8 cellular contexts compared by ENCODE assay signal in genomic region chr2:178479275-178479616, GRCh38. TPM values are rescaled to one million over a fixed set of nuclear protein-coding genes. Genes with fewer than 3 reads are reported as not detected.
DNase-seq lines count a peak whose midpoint lies in the region; ATAC-seq and TF ChIP-seq lines count a peak whose summit lies in the region.

No MANE protein-coding gene starts in this region.

- POLR2A ChIA-PET in SK-N-SH (lab: Yijun Ruan, JAX) = interaction anchor here (1.5 kb wide), 1 partner anchor 28 kb away, joined by 8 read pairs; the partner anchor contains the start of genes PJVK and PRKRA
- POLR2A ChIA-PET in activated CD8-positive, alpha-beta T cell treated with anti-CD3 and anti-CD28 coated beads, Interleukin-2, amount 10 ng/mL, durations not matched to agents 7 days and 5 days (lab: Charles Lee) = interaction anchor here (0.6 to 0.7 kb wide), 2 partner anchors 44 to 72 kb away, joined by 4 read pairs; no protein-coding TSS in a partner anchor

- no peak for ATAC-seq in SK-N-SH treated with all-trans-retinoic acid at 6 μM for 48 hours
- no peak for ATAC-seq in activated CD8-positive, alpha-beta T cell treated with anti-CD3 and anti-CD28 coated beads, Interleukin-2, amount 10 ng/mL, durations not matched to agents 7 days and 5 days
- ATAC-seq in GM18517 (IDR thresholded peaks at IDR 0.05; ENCODE audit: unreplicated experiment) = no peak

- no peak overlapping the region for H3K9ac ChIP-seq in SK-N-SH
- peak overlapping the region in 4 of 5 donors; percentile 71 to 95 (median 76) for H3K9ac ChIP-seq in subcutaneous abdominal adipose tissue (ENCODE audit: low read length in 5 of 5)

- H3K9me3 ChIP-seq in SK-N-SH (no peaks in the 10 kb centered on the region), subcutaneous abdominal adipose tissue (ENCODE audit: control insufficient read depth in 5 of 5, low read length in 5 of 5) (no peaks in the 10 kb centered on the region)

- peaks cover 6% of the 10 kb centered on the region for H3K36me3 Mint-ChIP-seq in activated CD8-positive, alpha-beta T cell treated with anti-CD3 and anti-CD28 coated beads, Interleukin-2, amount 10 ng/mL, durations not matched to agents 7 days and 5 days (ENCODE audit: low read depth)
- no peaks in the 10 kb centered on the region for H3K36me3 Mint-ChIP-seq in immature natural killer cell

- 81% methylated on average over 4 of the region's 4 CpGs for WGBS in SK-N-SH (ENCODE audit: low lambda C conversion rate)

- H2AFZ ChIP-seq in SK-N-SH (ENCODE audit: low read depth) = peak overlapping the region; percentile 95

- TF ChIP-seq CTCF in SK-N-SH (IDR thresholded peaks at IDR 0.05) = no peak

- no peak for TF ChIP-seq EP300 in SK-N-SH (IDR thresholded peaks at IDR 0.05; ENCODE audit: borderline replicate concordance in 1 of 2, low read depth in 1 of 2, low read length in 1 of 2)

- H3K27ac Mint-ChIP-seq in activated CD8-positive, alpha-beta T cell treated with anti-CD3 and anti-CD28 coated beads, Interleukin-2, amount 10 ng/mL, durations not matched to agents 7 days and 5 days = peak overlapping the region; percentile 99
- peak overlapping the region; percentile 97 to 99 (median 99) for H3K27ac Mint-ChIP-seq in immature natural killer cell

- peak overlapping the region; percentile 98 for H3K4me3 Mint-ChIP-seq in activated CD8-positive, alpha-beta T cell treated with anti-CD3 and anti-CD28 coated beads, Interleukin-2, amount 10 ng/mL, durations not matched to agents 7 days and 5 days
- peak overlapping the region; percentile 95 to 99 (median 97) for H3K4me3 Mint-ChIP-seq in immature natural killer cell

- H3K79me2 ChIP-seq in SK-N-SH (ENCODE audit: insufficient read depth) = peaks cover 69% of the 10 kb centered on the region

- H3K4me1 ChIP-seq in SK-N-SH (ENCODE audit: control insufficient read depth in 1 of 2, insufficient read depth in 2 of 2, low read depth in 1 of 2, low read length in 1 of 2) = peaks cover 16 to 17% of the 10 kb centered on the region in 2 experiments
- peaks cover 3 to 49% (median 43%) of the 10 kb centered on the region in 5 donors for H3K4me1 ChIP-seq in subcutaneous abdominal adipose tissue (ENCODE audit: control insufficient read depth in 5 of 5, insufficient read depth in 5 of 5, low read length in 5 of 5)

- TF ChIP-seq RAD21 in SK-N-SH (IDR thresholded peaks at IDR 0.05; ENCODE audit: low read length) = no peak

- no peaks in the 10 kb centered on the region for H3K27me3 Mint-ChIP-seq in activated CD8-positive, alpha-beta T cell treated with anti-CD3 and anti-CD28 coated beads, Interleukin-2, amount 10 ng/mL, durations not matched to agents 7 days and 5 days (ENCODE audit: low read depth)
- H3K27me3 Mint-ChIP-seq in immature natural killer cell (ENCODE audit: low read depth in 3 of 3) = peaks cover 8 to 18% (median 10%) of the 10 kb centered on the region in 3 donors

- DNase-seq in SK-N-SH (no peak), immature natural killer cell (no peak), NCI-H146 (lab: John Stamatoyannopoulos, UW) (no peak)
- no peak for DNase-seq in activated CD8-positive, alpha-beta T cell treated with anti-CD3 and anti-CD28 coated beads, Interleukin-2, amount 10 ng/mL, durations not matched to agents 7 days and 5 days
- DNase-seq in activated CD8-positive, alpha-beta memory T cell treated with anti-CD3 and anti-CD28 coated beads, Interleukin-2, amount 50 U/mL, for 48 hours = no peak

- peaks cover 33% of the 10 kb centered on the region for H4K20me1 ChIP-seq in SK-N-SH (ENCODE audit: insufficient read depth)

- no peaks in the 10 kb centered on the region for H3K9me3 Mint-ChIP-seq in activated CD8-positive, alpha-beta T cell treated with anti-CD3 and anti-CD28 coated beads, Interleukin-2, amount 10 ng/mL, durations not matched to agents 7 days and 5 days (ENCODE audit: insufficient read depth)
- no peaks in the 10 kb centered on the region for H3K9me3 Mint-ChIP-seq in immature natural killer cell

- H3K27ac ChIP-seq in SK-N-SH (ENCODE audit: low read depth in 2 of 2, low read length in 1 of 2) (peak overlapping the region; percentile 78 to 82; a peak in 2 of 4 replicates), subcutaneous abdominal adipose tissue (ENCODE audit: low read depth, low read length) (peak overlapping the region; percentile 98)

- H3K4me1 Mint-ChIP-seq in activated CD8-positive, alpha-beta T cell treated with anti-CD3 and anti-CD28 coated beads, Interleukin-2, amount 10 ng/mL, durations not matched to agents 7 days and 5 days (ENCODE audit: low read depth) = peaks cover 42% of the 10 kb centered on the region
- H3K4me1 Mint-ChIP-seq in immature natural killer cell = peaks cover 43 to 46% of the 10 kb centered on the region in 2 donors

- H3K4me3 ChIP-seq in SK-N-SH (ENCODE audit: low read depth in 2 of 2, low read length in 1 of 2) (peak overlapping the region in 1 of 2 experiments; percentile 93; a peak in 1 of 4 replicates), subcutaneous abdominal adipose tissue (ENCODE audit: low read depth in 1 of 5, low read length in 5 of 5) (peak overlapping the region; percentile 85 to 99 (median 95))

- H3F3A ChIP-seq in SK-N-SH (replicated peaks; ENCODE audit: insufficient read depth) = peaks cover 16% of the 10 kb centered on the region

- no peaks in the 10 kb centered on the region for H3K27me3 ChIP-seq in SK-N-SH (ENCODE audit: insufficient read depth)
- H3K27me3 ChIP-seq in subcutaneous abdominal adipose tissue (ENCODE audit: control insufficient read depth in 5 of 5, insufficient read depth in 4 of 5, low read length in 5 of 5) = no peaks in the 10 kb centered on the region

- CTCF ChIA-PET in SK-N-SH (lab: Yijun Ruan, JAX) = interaction anchor here (0.6 to 1.5 kb wide), 4 partner anchors 28 to 740 kb away, joined by 3 to 4 read pairs (median 3); partner anchors contain the start of genes PJVK and PRKRA
- CTCF ChIA-PET in activated CD8-positive, alpha-beta T cell treated with anti-CD3 and anti-CD28 coated beads, Interleukin-2, amount 10 ng/mL, durations not matched to agents 7 days and 5 days (lab: Charles Lee) = interaction anchor here (0.7 to 4.1 kb wide), 10 partner anchors 9 to 82 kb away, joined by 3 to 33 read pairs (median 4); partner anchors contain the start of genes PJVK and PRKRA

- H3K36me3 ChIP-seq in SK-N-SH (replicated peaks in 1 of 2; ENCODE audit: control insufficient read depth in 1 of 2, insufficient read depth in 2 of 2, low read length in 1 of 2) = peaks cover 0 to 5% of the 10 kb centered on the region in 2 experiments
- no peaks in the 10 kb centered on the region for H3K36me3 ChIP-seq in subcutaneous abdominal adipose tissue (ENCODE audit: control insufficient read depth in 5 of 5, insufficient read depth in 5 of 5, low read length in 5 of 5)

- no peak overlapping the region; the same call in 1 of the 2 replicates for H3K4me2 ChIP-seq in SK-N-SH

- no peaks in the 10 kb centered on the region for H3K9me2 ChIP-seq in SK-N-SH

TF ChIP-seq in SK-N-SH, 30 proteins besides CTCF, POLR2A, EP300 and RAD21:
- no peak for TF ChIP-seq FOXJ3 (CRISPR knock-in tag; IDR thresholded peaks at IDR 0.05)
- TF ChIP-seq SMC3 (IDR thresholded peaks at IDR 0.05; ENCODE audit: low read depth, low read length) = no peak
- TF ChIP-seq RFX5 (IDR thresholded peaks at IDR 0.05; ENCODE audit: low read length) = no peak
- TF ChIP-seq, protein P1, sequence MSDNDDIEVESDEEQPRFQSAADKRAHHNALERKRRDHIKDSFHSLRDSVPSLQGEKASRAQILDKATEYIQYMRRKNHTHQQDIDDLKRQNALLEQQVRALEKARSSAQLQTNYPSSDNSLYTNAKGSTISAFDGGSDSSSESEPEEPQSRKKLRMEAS (IDR thresholded peaks at IDR 0.05; ENCODE audit: low read depth) = no peak
- TF ChIP-seq CHD2 (IDR thresholded peaks at IDR 0.05; ENCODE audit: low read length, partially characterized antibody) = no peak
- TF ChIP-seq TCF12 (IDR thresholded peaks at IDR 0.05) = no peak

TF ChIP-seq in SK-N-SH treated with all-trans-retinoic acid at 6 μM for 48 hours, 23 proteins besides CTCF, POLR2A, EP300 and RAD21 (continues in another document):
- TF ChIP-seq TOX (CRISPR knock-in tag; IDR thresholded peaks at IDR 0.05; ENCODE audit: borderline replicate concordance) (no peak), ZNF565 (CRISPR knock-in tag; conservative IDR thresholded peaks at IDR 0.05; ENCODE audit: low read depth) (no peak), CSDC2 (CRISPR knock-in tag; IDR thresholded peaks at IDR 0.05) (no peak), ZNF8 (CRISPR knock-in tag; IDR thresholded peaks at IDR 0.05) (no peak), ZFP3 (CRISPR knock-in tag; IDR thresholded peaks at IDR 0.05) (no peak)

RNA-seq across cellular contexts. Expression of gene FKBP7, which starts 0.8 kb away (rescaled TPM):
- polyA plus RNA-seq in SK-N-SH (2012; rRNA removed) = 34.7 and 35.6 TPM in 2 replicates
- polyA plus RNA-seq in SK-N-SH (2012; cell fraction: cytosol; rRNA removed) = 50.4 and 59.5 TPM in 2 replicates
- 20.1 and 20.2 TPM in 2 replicates for polyA plus RNA-seq in SK-N-SH (2012; cell fraction: nucleus; rRNA removed)
- 1 to 10 TPM; 2.6 to 3.6 TPM for total RNA-seq in activated CD8-positive, alpha-beta T cell treated with anti-CD3 and anti-CD28 coated beads, Interleukin-2, amount 10 ng/mL, durations not matched to agents 7 days and 5 days
- 1 to 10 TPM; 1.3 to 6.9 (median 2.1) TPM for polyA plus RNA-seq in immature natural killer cell

RNA-seq across cellular contexts. Expression of gene PLEKHA3, which starts 1.0 kb away (rescaled TPM):
- polyA plus RNA-seq in SK-N-SH (2012; rRNA removed) (5.7 and 6.4 TPM in 2 replicates), immature natural killer cell (10 to 100 TPM; 22.4 to 35.6 (median 27.7) TPM)
- polyA plus RNA-seq in SK-N-SH (2012; cell fraction: cytosol; rRNA removed) = 8.2 and 18.3 TPM in 2 replicates
- polyA plus RNA-seq in SK-N-SH (2012; cell fraction: nucleus; rRNA removed) = 2.0 and 5.1 TPM in 2 replicates
- 10 to 100 TPM; 22.3 to 23.1 TPM for total RNA-seq in activated CD8-positive, alpha-beta T cell treated with anti-CD3 and anti-CD28 coated beads, Interleukin-2, amount 10 ng/mL, durations not matched to agents 7 days and 5 days

RNA-seq across cellular contexts. Expression of gene PJVK, which starts 28.1 kb away (rescaled TPM):
- polyA plus RNA-seq in SK-N-SH (2012; rRNA removed) (5.3 and 10.8 TPM in 2 replicates), immature natural killer cell (under 1 TPM in 1 of 3 donors, not detected in 2; 0.19 TPM)
- polyA plus RNA-seq in SK-N-SH (2012; cell fraction: cytosol; rRNA removed) = 1.8 TPM in 2 replicates
- polyA plus RNA-seq in SK-N-SH (2012; cell fraction: nucleus; rRNA removed) = 21.4 and 54.0 TPM in 2 replicates
- total RNA-seq in activated CD8-positive, alpha-beta T cell treated with anti-CD3 and anti-CD28 coated beads, Interleukin-2, amount 10 ng/mL, durations not matched to agents 7 days and 5 days = under 1 TPM; 0.50 to 0.99 TPM

RNA-seq across cellular contexts. Expression of gene PRKRA, which starts 28.3 kb away (rescaled TPM):
- 35.7 and 44.3 TPM in 2 replicates for polyA plus RNA-seq in SK-N-SH (2012; rRNA removed)
- polyA plus RNA-seq in SK-N-SH (2012; cell fraction: cytosol; rRNA removed) = 42.6 and 44.6 TPM in 2 replicates
- polyA plus RNA-seq in SK-N-SH (2012; cell fraction: nucleus; rRNA removed) = 38.9 and 48.6 TPM in 2 replicates
- 10 to 100 TPM; 41.2 to 41.8 TPM for total RNA-seq in activated CD8-positive, alpha-beta T cell treated with anti-CD3 and anti-CD28 coated beads, Interleukin-2, amount 10 ng/mL, durations not matched to agents 7 days and 5 days
- 10 to 100 TPM; 37.7 to 57.7 (median 39.6) TPM for polyA plus RNA-seq in immature natural killer cell
